In the genomic region with DNA sequence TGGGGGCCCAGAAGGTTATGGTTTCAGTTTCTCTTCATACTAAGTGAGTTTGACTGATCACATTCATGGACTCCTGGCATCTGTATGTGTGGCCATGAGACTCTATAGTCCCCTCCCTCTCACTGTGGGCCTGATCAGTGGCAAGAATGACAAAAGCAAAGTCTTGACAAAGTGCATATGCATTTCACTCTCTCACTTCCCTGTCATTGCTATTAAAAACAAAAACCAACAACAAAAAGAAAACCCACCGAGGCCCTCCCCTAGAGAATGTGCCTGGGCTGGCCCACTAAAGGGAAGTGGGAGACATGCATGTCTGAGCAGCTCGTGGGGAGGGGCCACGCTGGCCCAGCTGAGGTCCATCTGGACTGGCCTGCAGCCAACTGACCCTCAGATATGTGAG, we compare ENCODE assay signal across 15 cellular contexts.
DNase-seq lines count a peak whose midpoint lies in the region; ATAC-seq lines count a peak whose summit lies in the region.
"Had no signal": no experiment of that assay in that cellular context is flagged by ENCODE, and none has a peak within 500 bp of the region (broad histone marks: within the 10 kb centered on the region; RNA-seq: fewer than 3 reads in every experiment).

No MANE protein-coding gene starts in this region.

- H3K4me1 Mint-ChIP-seq in stimulated activated memory B cell treated with anti-CD40 and anti-IgM and Interleukin-4, amounts not matched to agents 10 μg/mL and 1 μg/mL and 100 μg/mL, for 72 hours = peaks cover 14% of the 10 kb centered on the region
- H3K4me1 Mint-ChIP-seq: activated naive CD4-positive, alpha-beta T cell treated with anti-CD3 and anti-CD28 coated beads, Interleukin-2, amount 50 U/mL, for 24 hours; natural killer cell had no signal

- no peaks in the 10 kb centered on the region for H3K27me3 Mint-ChIP-seq in stimulated activated memory B cell treated with anti-CD40 and anti-IgM and Interleukin-4, amounts not matched to agents 10 μg/mL and 1 μg/mL and 100 μg/mL, for 72 hours
- H3K27me3 Mint-ChIP-seq: activated naive CD4-positive, alpha-beta T cell treated with anti-CD3 and anti-CD28 coated beads, Interleukin-2, amount 50 U/mL, for 24 hours; B cell had no signal

- H3K9me3 Mint-ChIP-seq in stimulated activated memory B cell treated with anti-CD40 and anti-IgM and Interleukin-4, amounts not matched to agents 10 μg/mL and 1 μg/mL and 100 μg/mL, for 72 hours = peaks cover 10% of the 10 kb centered on the region

- ATAC-seq in GM18858 (IDR thresholded peaks at IDR 0.05; ENCODE audit: unreplicated experiment) (peak; percentile 75), GM21529 (IDR thresholded peaks at IDR 0.05; ENCODE audit: unreplicated experiment) (peak; percentile 57), HG03103 (IDR thresholded peaks at IDR 0.05; ENCODE audit: low read depth, unreplicated experiment) (peak; percentile 78)
- ATAC-seq in stimulated activated memory B cell treated with anti-CD40 and anti-IgM and Interleukin-4, amounts not matched to agents 10 μg/mL and 1 μg/mL and 100 μg/mL, for 72 hours = peak; percentile 65
- ATAC-seq: activated CD4-positive, CD25-positive, alpha-beta regulatory T cell treated with anti-CD3 and anti-CD28 coated beads, Interleukin-2, amount 50 U/mL, for 24 hours had no signal

- no peak overlapping the region for H3K27ac Mint-ChIP-seq in stimulated activated memory B cell treated with anti-CD40 and anti-IgM and Interleukin-4, amounts not matched to agents 10 μg/mL and 1 μg/mL and 100 μg/mL, for 72 hours
- H3K27ac Mint-ChIP-seq: activated naive CD4-positive, alpha-beta T cell treated with anti-CD3 and anti-CD28 coated beads, Interleukin-2, amount 50 U/mL, for 24 hours; B cell; natural killer cell had no signal

- no peak overlapping the region for H3K27ac ChIP-seq in substantia nigra (ENCODE audit: low read depth, low read length, poor library complexity, severe bottlenecking)
- H3K27ac ChIP-seq: RWPE1, suprapubic skin had no signal

- no peak overlapping the region for H3K4me3 Mint-ChIP-seq in stimulated activated memory B cell treated with anti-CD40 and anti-IgM and Interleukin-4, amounts not matched to agents 10 μg/mL and 1 μg/mL and 100 μg/mL, for 72 hours
- H3K4me3 Mint-ChIP-seq: activated naive CD4-positive, alpha-beta T cell treated with anti-CD3 and anti-CD28 coated beads, Interleukin-2, amount 50 U/mL, for 24 hours; B cell; natural killer cell had no signal

- DNase-seq in substantia nigra (lab: John Stamatoyannopoulos, UW) = no peak
- DNase-seq in DMS153 treated with DMSO at 0.1 percent for 48 hours (lab: John Stamatoyannopoulos, UW; ENCODE audit: unreplicated experiment) = no peak
- DNase-seq in effector CD4-positive, alpha-beta T cell = no peak
- DNase-seq: DMS153, natural killer cell, NCI-H2081 had no signal

- no peaks in the 10 kb centered on the region for H3K36me3 Mint-ChIP-seq in stimulated activated memory B cell treated with anti-CD40 and anti-IgM and Interleukin-4, amounts not matched to agents 10 μg/mL and 1 μg/mL and 100 μg/mL, for 72 hours
- H3K36me3 Mint-ChIP-seq: activated naive CD4-positive, alpha-beta T cell treated with anti-CD3 and anti-CD28 coated beads, Interleukin-2, amount 50 U/mL, for 24 hours; natural killer cell had no signal
